Comparison of ENCODE assay signal across 11 cellular contexts in genomic region chr14:68306934-68307758, GRCh38.
DNase-seq lines count a peak whose midpoint lies in the region; ATAC-seq and TF ChIP-seq lines count a peak whose summit lies in the region.
"Had no signal": no experiment of that assay in that cellular context is flagged by ENCODE, and none has a peak within 500 bp of the region (broad histone marks: within the 10 kb centered on the region; RNA-seq: fewer than 3 reads in every experiment).

No MANE protein-coding gene starts in this region.

- no peak overlapping the region for H3K4me3 Mint-ChIP-seq in stimulated activated effector memory CD8-positive, alpha-beta T cell treated with anti-CD3 and anti-CD28 coated beads, Interleukin-12 subunit alpha, Interleukin-12 subunit beta, amount 100 ng/mL, for 72 hours
- H3K4me3 Mint-ChIP-seq: effector memory CD8-positive, alpha-beta T cell had no signal

- H3K36me3 ChIP-seq in rectal smooth muscle tissue (ENCODE audit: control insufficient read depth, insufficient read depth, low read length), result no peaks in the 10 kb centered on the region

- no peak overlapping the region for H3K27ac Mint-ChIP-seq in stimulated activated effector memory CD8-positive, alpha-beta T cell treated with anti-CD3 and anti-CD28 coated beads, Interleukin-12 subunit alpha, Interleukin-12 subunit beta, amount 100 ng/mL, for 72 hours
- H3K27ac Mint-ChIP-seq: effector memory CD8-positive, alpha-beta T cell had no signal

- H3K27ac ChIP-seq in rectal smooth muscle tissue (ENCODE audit: low read depth, low read length), result peak overlapping the region; percentile 84

- no peak overlapping the region for H3K9ac ChIP-seq in rectal smooth muscle tissue (ENCODE audit: low read length)

- ATAC-seq in GM18520 (IDR thresholded peaks at IDR 0.05; ENCODE audit: unreplicated experiment), result no peak
- no peak for ATAC-seq in stimulated activated effector memory CD8-positive, alpha-beta T cell treated with anti-CD3 and anti-CD28 coated beads, Interleukin-12 subunit alpha, Interleukin-12 subunit beta, amount 100 ng/mL, for 72 hours
- ATAC-seq: effector memory CD8-positive, alpha-beta T cell had no signal

- DNase-seq in NCI-H345 treated with DMSO at 0.1 percent for 48 hours (lab: John Stamatoyannopoulos, UW; ENCODE audit: unreplicated experiment) (peak; percentile 69), fibroblast of the aortic adventitia (ENCODE audit: low read depth) (peak; percentile 62), RPMI8226 (no peak), GM13976 (ENCODE audit: low spot score) (no peak)
- DNase-seq in stimulated activated effector memory CD8-positive, alpha-beta T cell treated with anti-CD3 and anti-CD28 coated beads, Interleukin-12 subunit alpha, Interleukin-12 subunit beta, amount 100 ng/mL, for 72 hours (ENCODE audit: low spot score in 2 of 2), result no peak
- DNase-seq: activated CD8-positive, alpha-beta memory T cell treated with anti-CD3 and anti-CD28 coated beads for 24 hours; effector memory CD8-positive, alpha-beta T cell; retina had no signal

- H3K4me1 Mint-ChIP-seq in stimulated activated effector memory CD8-positive, alpha-beta T cell treated with anti-CD3 and anti-CD28 coated beads, Interleukin-12 subunit alpha, Interleukin-12 subunit beta, amount 100 ng/mL, for 72 hours, result peaks cover 11% of the 10 kb centered on the region

- H3K36me3 Mint-ChIP-seq in stimulated activated effector memory CD8-positive, alpha-beta T cell treated with anti-CD3 and anti-CD28 coated beads, Interleukin-12 subunit alpha, Interleukin-12 subunit beta, amount 100 ng/mL, for 72 hours, result no peaks in the 10 kb centered on the region

- in situ Hi-C loops in GM13976 (cut with MboI; ENCODE audit: low sequenced_read_pairs, unreplicated experiment), result no loop called here

- H3K4me3 ChIP-seq in GM08714 (ENCODE audit: low read length), result peak overlapping the region; percentile 11; the same call in 1 of the 2 replicates
- H3K4me3 ChIP-seq in fibroblast of the aortic adventitia (ENCODE audit: low read depth, low read length), result no peak overlapping the region
- H3K4me3 ChIP-seq in rectal smooth muscle tissue (ENCODE audit: low read length), result no peak overlapping the region

- TF ChIP-seq CTCF in fibroblast of the aortic adventitia (IDR thresholded peaks at IDR 0.05; ENCODE audit: insufficient read depth, low read length) (no peak), GM13976 (IDR thresholded peaks at IDR 0.05; ENCODE audit: borderline replicate concordance, control extremely low read depth, extremely low read depth, insufficient read depth, missing control alignments) (no peak)

- H3K4me1 ChIP-seq in rectal smooth muscle tissue (ENCODE audit: control insufficient read depth, insufficient read depth, low read length), result peaks cover 33% of the 10 kb centered on the region

- peaks cover 2% of the 10 kb centered on the region for H3K9me3 Mint-ChIP-seq in stimulated activated effector memory CD8-positive, alpha-beta T cell treated with anti-CD3 and anti-CD28 coated beads, Interleukin-12 subunit alpha, Interleukin-12 subunit beta, amount 100 ng/mL, for 72 hours

- H3K27me3 ChIP-seq in rectal smooth muscle tissue (ENCODE audit: control insufficient read depth, insufficient read depth, low read length), result no peaks in the 10 kb centered on the region

Comparison
In these comparisons a context has a peak if more than half of its experiments do, and no peak if none do; other contexts are left out.
1. DNase-seq: peak in NCI-H345 treated with DMSO at 0.1 percent for 48 hours (single experiment) and fibroblast of the aortic adventitia (single experiment); none in stimulated activated effector memory CD8-positive, alpha-beta T cell treated with anti-CD3 and anti-CD28 coated beads, Interleukin-12 subunit alpha, Interleukin-12 subunit beta, amount 100 ng/mL, for 72 hours (0 of 2), RPMI8226 (single experiment) and GM13976 (single experiment).